ENCODE assay signal across 1 cellular context in the genomic region with DNA sequence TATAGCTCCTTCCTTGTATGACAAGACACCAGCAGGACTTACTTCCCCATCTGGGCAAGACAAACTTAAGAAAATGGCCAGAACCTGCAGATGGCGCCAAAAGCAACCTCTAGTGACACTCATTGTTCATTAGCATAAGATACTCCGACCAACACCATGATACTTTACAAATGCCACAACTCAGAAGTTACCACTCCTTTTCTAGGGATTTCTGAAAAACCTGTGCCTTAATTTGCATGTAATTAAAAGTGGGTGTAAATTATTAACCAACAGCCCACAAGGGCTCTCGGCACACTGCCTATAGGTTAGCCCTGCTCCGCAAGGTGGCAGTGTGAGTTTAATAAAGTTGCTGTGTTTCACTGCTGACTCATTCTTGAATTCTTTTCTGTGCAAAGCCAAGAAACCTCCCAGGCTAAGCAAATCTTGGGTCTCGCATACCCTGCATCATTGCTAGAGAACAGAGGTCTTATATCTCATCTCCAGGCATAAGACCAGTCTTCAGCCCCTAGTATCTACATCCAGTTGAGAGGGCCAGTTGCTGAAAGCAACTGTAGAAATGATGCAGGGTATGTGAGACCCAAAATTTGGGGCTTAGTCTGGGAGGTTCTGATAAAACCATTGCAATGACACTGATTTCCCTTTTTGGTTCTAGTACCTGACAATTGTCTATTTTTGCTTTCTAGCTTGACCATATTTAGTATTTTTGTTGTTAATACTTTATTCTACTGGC.
A peak's percentile ranks its signal among the peaks of the same experiment; 100 is the strongest.
TF ChIP-seq lines count a peak whose summit lies in the region.

No MANE protein-coding gene starts in this region.

TF ChIP-seq in K562, 482 proteins besides CTCF, POLR2A, EP300 and RAD21 (continued from another document and continues in another):
- TF ChIP-seq, protein P1, sequence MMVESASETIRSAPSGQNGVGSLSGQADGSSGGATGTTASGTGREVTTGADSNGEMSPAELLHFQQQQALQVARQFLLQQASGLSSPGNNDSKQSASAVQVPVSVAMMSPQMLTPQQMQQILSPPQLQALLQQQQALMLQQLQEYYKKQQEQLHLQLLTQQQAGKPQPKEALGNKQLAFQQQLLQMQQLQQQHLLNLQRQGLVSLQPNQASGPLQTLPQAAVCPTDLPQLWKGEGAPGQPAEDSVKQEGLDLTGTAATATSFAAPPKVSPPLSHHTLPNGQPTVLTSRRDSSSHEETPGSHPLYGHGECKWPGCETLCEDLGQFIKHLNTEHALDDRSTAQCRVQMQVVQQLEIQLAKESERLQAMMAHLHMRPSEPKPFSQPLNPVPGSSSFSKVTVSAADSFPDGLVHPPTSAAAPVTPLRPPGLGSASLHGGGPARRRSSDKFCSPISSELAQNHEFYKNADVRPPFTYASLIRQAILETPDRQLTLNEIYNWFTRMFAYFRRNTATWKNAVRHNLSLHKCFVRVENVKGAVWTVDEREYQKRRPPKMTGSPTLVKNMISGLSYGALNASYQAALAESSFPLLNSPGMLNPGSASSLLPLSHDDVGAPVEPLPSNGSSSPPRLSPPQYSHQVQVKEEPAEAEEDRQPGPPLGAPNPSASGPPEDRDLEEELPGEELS (CRISPR knock-in tag; IDR thresholded peaks at IDR 0.05; ENCODE audit: borderline replicate concordance): no peak
- TF ChIP-seq BDP1 (IDR thresholded peaks at IDR 0.05; ENCODE audit: insufficient read depth, insufficient read length) (no peak), ATF2 (CRISPR knock-in tag; IDR thresholded peaks at IDR 0.05) (no peak), ZNF143 (CRISPR knock-in tag; IDR thresholded peaks at IDR 0.05) (no peak), ZNF75A (CRISPR knock-in tag; IDR thresholded peaks at IDR 0.05) (no peak), DMBX1 (CRISPR knock-in tag; IDR thresholded peaks at IDR 0.05; ENCODE audit: borderline replicate concordance) (no peak), ZBTB34 (CRISPR knock-in tag; IDR thresholded peaks at IDR 0.05) (no peak), TRIM25 (IDR thresholded peaks at IDR 0.05; ENCODE audit: borderline replicate concordance) (no peak), RBM25 (IDR thresholded peaks at IDR 0.05; ENCODE audit: low read depth, low read length, severe bottlenecking) (no peak), BMI1 (IDR thresholded peaks at IDR 0.05; ENCODE audit: low read length) (no peak), FOXK1 (CRISPR knock-in tag; IDR thresholded peaks at IDR 0.05; ENCODE audit: borderline replicate concordance) (no peak), ZBTB8A (IDR thresholded peaks at IDR 0.05; ENCODE audit: partially characterized antibody) (no peak), CHD2 (IDR thresholded peaks at IDR 0.05; ENCODE audit: low read depth, low read length) (no peak), RFX5 (IDR thresholded peaks at IDR 0.05; ENCODE audit: low read depth, low read length) (no peak), SMARCA4 (IDR thresholded peaks at IDR 0.05) (peak; percentile 89), ZFP36 (IDR thresholded peaks at IDR 0.05; ENCODE audit: low read depth, low read length, partially characterized antibody) (no peak), PTTG1 (tag; IDR thresholded peaks at IDR 0.05; ENCODE audit: low read depth) (no peak), ZNF778 (CRISPR knock-in tag; IDR thresholded peaks at IDR 0.05) (no peak), YY1 (IDR thresholded peaks at IDR 0.05; ENCODE audit: borderline replicate concordance in 1 of 3, control insufficient read depth in 1 of 3, extremely low read depth in 1 of 3, insufficient read depth in 3 of 3, insufficient read length in 1 of 3, insufficient replicate concordance in 2 of 3, low read depth in 1 of 3, low read length in 2 of 3) (peak in 1 of 3 experiments; percentile 24), ZNF184 (CRISPR knock-in tag; IDR thresholded peaks at IDR 0.05) (no peak), NR1H2 (CRISPR knock-in tag; IDR thresholded peaks at IDR 0.05) (0 out of 2 replicates have a peak, but pooled peaks have one; percentile 62), ZBTB43 (CRISPR knock-in tag; IDR thresholded peaks at IDR 0.05) (no peak), U2AF1 (optimal IDR thresholded peaks at IDR 0.05; ENCODE audit: low read depth, low read length) (no peak), MEF2D (tag; conservative IDR thresholded peaks at IDR 0.05; ENCODE audit: low read depth) (no peak), E2F5 (CRISPR knock-in tag; IDR thresholded peaks at IDR 0.05) (no peak), POLR2B (IDR thresholded peaks at IDR 0.05; ENCODE audit: low read depth, partially characterized antibody) (no peak), ZNF584 (CRISPR knock-in tag; IDR thresholded peaks at IDR 0.05; ENCODE audit: low read depth) (no peak), MECOM (CRISPR knock-in tag; IDR thresholded peaks at IDR 0.05) (no peak), HDAC2 (IDR thresholded peaks at IDR 0.05) (peak; percentile 91), GABPB1 (CRISPR knock-in tag; IDR thresholded peaks at IDR 0.05) (0 out of 2 replicates have a peak, but pooled peaks have one; percentile 38), EP400 (IDR thresholded peaks at IDR 0.05) (peak; percentile 75), DNMT1 (IDR thresholded peaks at IDR 0.05) (0 out of 2 replicates have a peak, but pooled peaks have one; percentile 63), ZNF282 (CRISPR knock-in tag; IDR thresholded peaks at IDR 0.05) (no peak), SIX5 (IDR thresholded peaks at IDR 0.05; ENCODE audit: borderline replicate concordance in 1 of 2, insufficient read depth in 1 of 2, low read depth in 1 of 2, low read length in 2 of 2) (no peak), MTF1 (CRISPR knock-in tag; IDR thresholded peaks at IDR 0.05; ENCODE audit: borderline replicate concordance) (no peak), BACH1 (tag; IDR thresholded peaks at IDR 0.05) (peak; percentile 72), CEBPZ (IDR thresholded peaks at IDR 0.05; ENCODE audit: borderline replicate concordance, low read depth, low read length) (no peak)
- TF ChIP-seq, protein P2, sequence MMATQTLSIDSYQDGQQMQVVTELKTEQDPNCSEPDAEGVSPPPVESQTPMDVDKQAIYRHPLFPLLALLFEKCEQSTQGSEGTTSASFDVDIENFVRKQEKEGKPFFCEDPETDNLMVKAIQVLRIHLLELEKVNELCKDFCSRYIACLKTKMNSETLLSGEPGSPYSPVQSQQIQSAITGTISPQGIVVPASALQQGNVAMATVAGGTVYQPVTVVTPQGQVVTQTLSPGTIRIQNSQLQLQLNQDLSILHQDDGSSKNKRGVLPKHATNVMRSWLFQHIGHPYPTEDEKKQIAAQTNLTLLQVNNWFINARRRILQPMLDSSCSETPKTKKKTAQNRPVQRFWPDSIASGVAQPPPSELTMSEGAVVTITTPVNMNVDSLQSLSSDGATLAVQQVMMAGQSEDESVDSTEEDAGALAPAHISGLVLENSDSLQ (IDR thresholded peaks at IDR 0.05): peak; percentile 45; the same call in 1 of the 2 replicates
- TF ChIP-seq, protein P3, sequence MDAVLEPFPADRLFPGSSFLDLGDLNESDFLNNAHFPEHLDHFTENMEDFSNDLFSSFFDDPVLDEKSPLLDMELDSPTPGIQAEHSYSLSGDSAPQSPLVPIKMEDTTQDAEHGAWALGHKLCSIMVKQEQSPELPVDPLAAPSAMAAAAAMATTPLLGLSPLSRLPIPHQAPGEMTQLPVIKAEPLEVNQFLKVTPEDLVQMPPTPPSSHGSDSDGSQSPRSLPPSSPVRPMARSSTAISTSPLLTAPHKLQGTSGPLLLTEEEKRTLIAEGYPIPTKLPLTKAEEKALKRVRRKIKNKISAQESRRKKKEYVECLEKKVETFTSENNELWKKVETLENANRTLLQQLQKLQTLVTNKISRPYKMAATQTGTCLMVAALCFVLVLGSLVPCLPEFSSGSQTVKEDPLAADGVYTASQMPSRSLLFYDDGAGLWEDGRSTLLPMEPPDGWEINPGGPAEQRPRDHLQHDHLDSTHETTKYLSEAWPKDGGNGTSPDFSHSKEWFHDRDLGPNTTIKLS (IDR thresholded peaks at IDR 0.05; ENCODE audit: borderline replicate concordance, low read depth): peak; percentile 68
- TF ChIP-seq, protein P4, sequence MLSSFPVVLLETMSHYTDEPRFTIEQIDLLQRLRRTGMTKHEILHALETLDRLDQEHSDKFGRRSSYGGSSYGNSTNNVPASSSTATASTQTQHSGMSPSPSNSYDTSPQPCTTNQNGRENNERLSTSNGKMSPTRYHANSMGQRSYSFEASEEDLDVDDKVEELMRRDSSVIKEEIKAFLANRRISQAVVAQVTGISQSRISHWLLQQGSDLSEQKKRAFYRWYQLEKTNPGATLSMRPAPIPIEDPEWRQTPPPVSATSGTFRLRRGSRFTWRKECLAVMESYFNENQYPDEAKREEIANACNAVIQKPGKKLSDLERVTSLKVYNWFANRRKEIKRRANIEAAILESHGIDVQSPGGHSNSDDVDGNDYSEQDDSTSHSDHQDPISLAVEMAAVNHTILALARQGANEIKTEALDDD (IDR thresholded peaks at IDR 0.05): 0 out of 2 replicates have a peak, but pooled peaks have one; percentile 43
- TF ChIP-seq, protein P5, sequence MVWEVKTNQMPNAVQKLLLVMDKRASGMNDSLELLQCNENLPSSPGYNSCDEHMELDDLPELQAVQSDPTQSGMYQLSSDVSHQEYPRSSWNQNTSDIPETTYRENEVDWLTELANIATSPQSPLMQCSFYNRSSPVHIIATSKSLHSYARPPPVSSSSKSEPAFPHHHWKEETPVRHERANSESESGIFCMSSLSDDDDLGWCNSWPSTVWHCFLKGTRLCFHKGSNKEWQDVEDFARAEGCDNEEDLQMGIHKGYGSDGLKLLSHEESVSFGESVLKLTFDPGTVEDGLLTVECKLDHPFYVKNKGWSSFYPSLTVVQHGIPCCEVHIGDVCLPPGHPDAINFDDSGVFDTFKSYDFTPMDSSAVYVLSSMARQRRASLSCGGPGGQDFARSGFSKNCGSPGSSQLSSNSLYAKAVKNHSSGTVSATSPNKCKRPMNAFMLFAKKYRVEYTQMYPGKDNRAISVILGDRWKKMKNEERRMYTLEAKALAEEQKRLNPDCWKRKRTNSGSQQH (CRISPR knock-in tag; IDR thresholded peaks at IDR 0.05): no peak
